8 cellular contexts compared by ENCODE assay signal in genomic region chr1:232620356-232620841, GRCh38. TPM values are rescaled to one million over a fixed set of nuclear protein-coding genes. Genes with fewer than 3 reads are reported as not detected.
DNase-seq lines count a peak whose midpoint lies in the region; ATAC-seq and TF ChIP-seq lines count a peak whose summit lies in the region.

No MANE protein-coding gene starts in this region.

- intact Hi-C loops in CD14-positive monocyte (cut with micrococcal nuclease) (loop anchor here in 1 of 2 donors (10.0 kb wide), 2 partner anchors 46 to 494 kb away; no protein-coding TSS in a partner anchor), right cardiac atrium (cut with DNase I) (loop anchor here (10.0 kb wide), 5 partner anchors 66 to 756 kb away; no protein-coding TSS in a partner anchor)

- ATAC-seq in right cardiac atrium: peak; percentile 91
- no peak for ATAC-seq in GM18517 (IDR thresholded peaks at IDR 0.05; ENCODE audit: unreplicated experiment)
- no peak for ATAC-seq in HG03460 (IDR thresholded peaks at IDR 0.05; ENCODE audit: unreplicated experiment)
- ATAC-seq in GM21786 (IDR thresholded peaks at IDR 0.05; ENCODE audit: unreplicated experiment): no peak

- H3K9me3 Mint-ChIP-seq in CD14-positive monocyte: no peaks in the 10 kb centered on the region

- no peaks in the 10 kb centered on the region for H3K27me3 ChIP-seq in right cardiac atrium (ENCODE audit: control insufficient read depth, insufficient read depth)

- H3K4me3 Mint-ChIP-seq in CD14-positive monocyte: peak overlapping the region; percentile 72 to 85

- H3K4me1 ChIP-seq in right cardiac atrium (ENCODE audit: control insufficient read depth, insufficient read depth, low read length): peaks cover 8% of the 10 kb centered on the region

- peaks cover 0 to 2% (median 0%) of the 10 kb centered on the region in 3 donors for H3K27me3 Mint-ChIP-seq in CD14-positive monocyte (ENCODE audit: low read depth in 3 of 3)

- H3K27ac Mint-ChIP-seq in CD14-positive monocyte: peak overlapping the region; percentile 90 to 99 (median 95)

- H3K4me3 ChIP-seq in right cardiac atrium (ENCODE audit: low read length) (no peak overlapping the region), skeletal muscle cell (ENCODE audit: low read depth, low read length) (no peak overlapping the region)

- H3K9me3 ChIP-seq in right cardiac atrium (ENCODE audit: control insufficient read depth, low read length): no peaks in the 10 kb centered on the region

- 7% methylated on average over 6 of the region's 6 CpGs for WGBS in right cardiac atrium

- peaks cover 0 to 4% of the 10 kb centered on the region in 2 donors for H3K36me3 Mint-ChIP-seq in CD14-positive monocyte

- no peak for TF ChIP-seq CTCF in CD14-positive monocyte (IDR thresholded peaks at IDR 0.05)

- H3K4me1 Mint-ChIP-seq in CD14-positive monocyte: peaks cover 63% of the 10 kb centered on the region

- peak overlapping the region; percentile 96 for H3K27ac ChIP-seq in right cardiac atrium (ENCODE audit: low read length)

- DNase-seq in CD14-positive monocyte (ENCODE audit: low spot score): peak; percentile 57
- DNase-seq in NCI-H1694 treated with DMSO at 0.1 percent for 48 hours (lab: John Stamatoyannopoulos, UW): peak; percentile 79
- DNase-seq in amniotic epithelial cell (ENCODE audit: low read depth): peak; percentile 83
- peak; percentile 39 to 67 (median 63) for DNase-seq in right cardiac atrium
- DNase-seq in skeletal muscle cell (ENCODE audit: low read depth): peak; percentile 59

RNA-seq across cellular contexts. Expression of gene SIPA1L2, which starts 9.5 kb away (rescaled TPM):
- 1 to 10 TPM in 1 of 2 donors, under 1 TPM in 1; 0.64 to 1.3 TPM for polyA plus RNA-seq in CD14-positive monocyte
- total RNA-seq in right cardiac atrium: 100 to 1,000 TPM in 3 of 4 donors, 10 to 100 TPM in 1; 90.2 to 117 (median 107) TPM
- 32.7 TPM for polyA plus RNA-seq in right cardiac atrium

Comparison
In these comparisons a context has a peak if more than half of its experiments do, and no peak if none do; other contexts are left out.
1. ATAC-seq: peak in right cardiac atrium (2 of 2); none in GM18517 (single experiment), HG03460 (single experiment) and GM21786 (single experiment).
2. RNA of gene SIPA1L2, which starts 9.5 kb away (polyA plus RNA-seq): 32.7 TPM in right cardiac atrium (single experiment); 0.64 to 1.3 TPM in CD14-positive monocyte; every median in the first group is over 10 times any median in the second.
3. Peak in every context shown above with its lines, with median percentiles within 50 percentile points of each other: DNase-seq.